8 cellular contexts compared by ENCODE assay signal in the genomic region with DNA sequence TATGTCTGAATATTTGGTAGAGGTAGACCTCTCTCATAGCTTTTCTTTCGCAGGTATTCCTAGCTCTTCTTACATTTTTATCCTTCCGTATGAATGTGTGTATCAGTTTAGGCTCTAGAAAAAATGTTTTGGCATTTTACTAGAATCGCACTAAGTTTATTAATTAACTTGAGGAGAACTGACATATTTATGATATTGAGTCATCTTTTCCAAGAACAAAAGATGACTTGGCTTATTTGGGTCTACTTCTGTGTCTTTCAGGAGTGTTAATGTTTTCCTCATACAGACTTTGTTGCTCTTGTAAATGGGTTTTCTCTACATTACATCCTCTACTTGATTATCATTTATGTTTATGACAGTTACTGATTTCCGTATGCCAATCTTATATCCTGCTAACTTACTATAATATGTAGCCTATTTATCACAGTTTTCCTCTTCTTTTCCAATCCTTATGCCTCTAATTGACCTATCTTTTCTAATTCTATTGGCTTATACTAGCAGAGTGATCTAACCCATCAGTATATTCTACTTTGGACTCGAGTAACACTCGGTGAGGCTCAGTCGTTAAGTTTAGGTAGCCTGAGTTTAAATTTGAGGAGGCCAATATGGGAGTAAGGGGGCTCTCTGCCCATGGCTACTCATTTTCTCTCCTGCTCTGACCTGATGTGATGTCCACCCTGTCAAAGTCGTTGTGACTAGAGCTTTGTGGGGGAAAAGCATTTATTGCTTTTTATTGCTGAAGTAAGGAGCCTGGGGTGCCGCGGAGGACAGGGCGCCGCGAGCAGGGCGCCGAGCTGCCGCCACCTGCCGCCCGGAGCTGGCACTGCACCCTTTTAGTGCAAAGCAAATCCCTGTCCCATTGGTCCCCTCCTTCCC. TPM values are rescaled to one million over a fixed set of nuclear protein-coding genes. Genes with fewer than 3 reads are reported as not detected.
DNase-seq lines count a peak whose midpoint lies in the region; ATAC-seq and TF ChIP-seq lines count a peak whose summit lies in the region.

No MANE protein-coding gene starts in this region.

- no peaks in the 10 kb centered on the region for H3K9me3 Mint-ChIP-seq in activated T-helper 2 cell treated with anti-CD3 and anti-CD28 coated beads, Interferon-gamma antibody, Interleukin-2, Interleukin-4, amounts not matched to agents 10 μg/mL and 5 μg/mL and 100 μg/mL, durations not matched to agents 14 hours and 24 hours and 36 hours

- no peak overlapping the region for H3K4me3 ChIP-seq in KMS-11 (IDR thresholded peaks at IDR 0.05; ENCODE audit: insufficient read depth, low read depth, low read length)
- no peak overlapping the region for H3K4me3 ChIP-seq in neutrophil (ENCODE audit: low read depth in 1 of 2, low read length in 1 of 2)

- no peak overlapping the region for H3K9ac ChIP-seq in KMS-11

- no peak overlapping the region for H3K27ac Mint-ChIP-seq in activated T-helper 2 cell treated with anti-CD3 and anti-CD28 coated beads, Interferon-gamma antibody, Interleukin-2, Interleukin-4, amounts not matched to agents 10 μg/mL and 5 μg/mL and 100 μg/mL, durations not matched to agents 14 hours and 24 hours and 36 hours

- H3K79me2 ChIP-seq in KMS-11 (ENCODE audit: insufficient read depth, low read depth): no peaks in the 10 kb centered on the region

- H3K4me1 ChIP-seq in KMS-11 (ENCODE audit: low read depth, poor library complexity, severe bottlenecking) (no peaks in the 10 kb centered on the region), neutrophil (ENCODE audit: control insufficient read depth in 1 of 2, insufficient read depth in 1 of 2, low read depth in 1 of 2, low read length in 1 of 2) (peaks cover 3 to 5% of the 10 kb centered on the region in 2 experiments)

- DNase-seq in DMS 273 treated with DMSO at 0.1 percent for 48 hours (lab: John Stamatoyannopoulos, UW) (peak; percentile 30), SHP77 treated with DMSO at 0.1 percent for 48 hours (lab: John Stamatoyannopoulos, UW) (peak; percentile 64), fibroblast of the conjunctiva (ENCODE audit: low read depth) (peak; percentile 42), stromal cell of bone marrow (ENCODE audit: low read depth) (peak; percentile 23)
- DNase-seq in activated T-helper 2 cell treated with anti-CD3 and anti-CD28 coated beads, Interferon-gamma antibody, Interleukin-2, Interleukin-4, amounts not matched to agents 10 μg/mL and 5 μg/mL and 100 μg/mL, durations not matched to agents 14 hours and 24 hours and 36 hours (ENCODE audit: low spot score): peak; percentile 65

- TF ChIP-seq CTCF in KMS-11 (conservative IDR thresholded peaks at IDR 0.05; ENCODE audit: low read depth, low read length) (peak; percentile 86), neutrophil (IDR thresholded peaks at IDR 0.05) (peak; percentile 94)

- no peaks in the 10 kb centered on the region for H3K36me3 ChIP-seq in KMS-11 (ENCODE audit: insufficient read depth)
- H3K36me3 ChIP-seq in neutrophil: no peaks in the 10 kb centered on the region

- H3K27me3 ChIP-seq in KMS-11 (ENCODE audit: insufficient read depth, low read depth): peaks cover 26% of the 10 kb centered on the region
- peaks cover 12% of the 10 kb centered on the region for H3K27me3 ChIP-seq in neutrophil

- peak overlapping the region; percentile 58; the same call in 1 of the 2 replicates for H2AFZ ChIP-seq in KMS-11 (ENCODE audit: low read depth)

- H3K36me3 Mint-ChIP-seq in activated T-helper 2 cell treated with anti-CD3 and anti-CD28 coated beads, Interferon-gamma antibody, Interleukin-2, Interleukin-4, amounts not matched to agents 10 μg/mL and 5 μg/mL and 100 μg/mL, durations not matched to agents 14 hours and 24 hours and 36 hours (ENCODE audit: low read depth): no peaks in the 10 kb centered on the region

- H3K27ac ChIP-seq in KMS-11 (no peak overlapping the region), neutrophil (no peak overlapping the region)

- intact Hi-C loops in activated T-helper 2 cell treated with anti-CD3 and anti-CD28 coated beads, Interferon-gamma antibody, Interleukin-2, Interleukin-4, amounts not matched to agents 10 μg/mL and 5 μg/mL and 100 μg/mL, durations not matched to agents 14 hours and 24 hours and 36 hours (cut with micrococcal nuclease): loop anchor here (1.0 kb wide), 1 partner anchor 100 kb away; no protein-coding TSS in a partner anchor

- ATAC-seq in HG03280 (IDR thresholded peaks at IDR 0.05; ENCODE audit: unreplicated experiment): no peak

- no peak overlapping the region for H3K4me2 ChIP-seq in KMS-11

- no peaks in the 10 kb centered on the region for H3K9me3 ChIP-seq in neutrophil

- peaks cover 11% of the 10 kb centered on the region for H3K27me3 Mint-ChIP-seq in activated T-helper 2 cell treated with anti-CD3 and anti-CD28 coated beads, Interferon-gamma antibody, Interleukin-2, Interleukin-4, amounts not matched to agents 10 μg/mL and 5 μg/mL and 100 μg/mL, durations not matched to agents 14 hours and 24 hours and 36 hours (ENCODE audit: low read depth)

- peaks cover 8% of the 10 kb centered on the region for H3K4me1 Mint-ChIP-seq in activated T-helper 2 cell treated with anti-CD3 and anti-CD28 coated beads, Interferon-gamma antibody, Interleukin-2, Interleukin-4, amounts not matched to agents 10 μg/mL and 5 μg/mL and 100 μg/mL, durations not matched to agents 14 hours and 24 hours and 36 hours (ENCODE audit: low read depth)

- H4K20me1 ChIP-seq in KMS-11 (ENCODE audit: insufficient read depth): no peaks in the 10 kb centered on the region; the same call in 1 of the 2 replicates

- no peak overlapping the region for H3K4me3 Mint-ChIP-seq in activated T-helper 2 cell treated with anti-CD3 and anti-CD28 coated beads, Interferon-gamma antibody, Interleukin-2, Interleukin-4, amounts not matched to agents 10 μg/mL and 5 μg/mL and 100 μg/mL, durations not matched to agents 14 hours and 24 hours and 36 hours (ENCODE audit: low read depth)

RNA-seq across cellular contexts. Expression of a gene that starts 20.0 kb away (rescaled TPM):
- total RNA-seq in activated T-helper 2 cell treated with anti-CD3 and anti-CD28 coated beads, Interferon-gamma antibody, Interleukin-2, Interleukin-4, amounts not matched to agents 10 μg/mL and 5 μg/mL and 100 μg/mL, durations not matched to agents 14 hours and 24 hours and 36 hours: 0.14 and 0.48 TPM in 2 replicates

RNA-seq across cellular contexts. Expression of a gene that starts 37.8 kb away (rescaled TPM):
- total RNA-seq in activated T-helper 2 cell treated with anti-CD3 and anti-CD28 coated beads, Interferon-gamma antibody, Interleukin-2, Interleukin-4, amounts not matched to agents 10 μg/mL and 5 μg/mL and 100 μg/mL, durations not matched to agents 14 hours and 24 hours and 36 hours: 0.41 TPM in 1 of 2 replicates, not detected in the other
